Comparison of ENCODE assay signal across 8 cellular contexts in genomic region chr12:123242083-123242904, GRCh38. TPM values are rescaled to one million over a fixed set of nuclear protein-coding genes. Genes with fewer than 3 reads are reported as not detected.
DNase-seq lines count a peak whose midpoint lies in the region; ATAC-seq and TF ChIP-seq lines count a peak whose summit lies in the region.

No MANE protein-coding gene starts in this region.

- H3K27me3 ChIP-seq in esophagus muscularis mucosa (no peaks in the 10 kb centered on the region), prostate gland (replicated peaks; ENCODE audit: insufficient read depth) (no peaks in the 10 kb centered on the region), WERI-Rb-1 (ENCODE audit: insufficient read depth, low read depth, severe bottlenecking) (no peaks in the 10 kb centered on the region), tibial nerve (no peaks in the 10 kb centered on the region)

- H3K9me3 ChIP-seq in esophagus muscularis mucosa (no peaks in the 10 kb centered on the region), prostate gland (no peaks in the 10 kb centered on the region), WERI-Rb-1 (ENCODE audit: severe bottlenecking) (no peaks in the 10 kb centered on the region), tibial nerve (no peaks in the 10 kb centered on the region)

- peak overlapping the region; percentile 22 to 51 (median 38) for H3K27ac ChIP-seq in esophagus muscularis mucosa (replicated peaks in 1 of 4)
- H3K27ac ChIP-seq in prostate gland: peak overlapping the region; percentile 0 to 7
- H3K27ac ChIP-seq in WERI-Rb-1: no peak overlapping the region
- peak overlapping the region in 2 of 4 donors; percentile 18 to 32 for H3K27ac ChIP-seq in tibial nerve

- H3K4me1 ChIP-seq in esophagus muscularis mucosa (peaks cover 13 to 41% (median 32%) of the 10 kb centered on the region in 4 donors), prostate gland (replicated peaks) (peaks cover 4% of the 10 kb centered on the region), tibial nerve (peaks cover 3 to 29% (median 12%) of the 10 kb centered on the region in 4 donors)

- TF ChIP-seq EP300 in esophagus muscularis mucosa (IDR thresholded peaks at IDR 0.05) (no peak), tibial nerve (IDR thresholded peaks at IDR 0.05) (no peak)

- TF ChIP-seq CTCF in esophagus muscularis mucosa (IDR thresholded peaks at IDR 0.05): no peak
- no peak for TF ChIP-seq CTCF in prostate gland (IDR thresholded peaks at IDR 0.05)
- no peak for TF ChIP-seq CTCF in WERI-Rb-1 (IDR thresholded peaks at IDR 0.05; ENCODE audit: low read depth, low read length)
- no peak for TF ChIP-seq CTCF in tibial nerve (IDR thresholded peaks at IDR 0.05)

- TF ChIP-seq POLR2A in esophagus muscularis mucosa (IDR thresholded peaks at IDR 0.05; ENCODE audit: low read depth): no peak
- TF ChIP-seq POLR2A in prostate gland (IDR thresholded peaks at IDR 0.05): no peak
- TF ChIP-seq POLR2A in tibial nerve (IDR thresholded peaks at IDR 0.05): no peak

- intact Hi-C loops in esophagus muscularis mucosa (cut with DNase I) (no loop called here), prostate gland (cut with DNase I) (no loop called here)

- H3K36me3 ChIP-seq in esophagus muscularis mucosa (peaks cover 0 to 10% (median 4%) of the 10 kb centered on the region in 4 donors), prostate gland (no peaks in the 10 kb centered on the region), WERI-Rb-1 (peaks cover 40% of the 10 kb centered on the region), tibial nerve (peaks cover 0 to 11% (median 0%) of the 10 kb centered on the region in 3 donors)

- WGBS in esophagus muscularis mucosa: 20% methylated on average over 11 of the region's 11 CpGs
- 15% methylated on average over 11 of the region's 11 CpGs for WGBS in prostate gland
- WGBS in tibial nerve, 2 donors: 35 to 36% methylated on average over 11 of the region's 11 CpGs

- H3K4me3 ChIP-seq in esophagus muscularis mucosa (peak overlapping the region in 1 of 4 donors; percentile 3), prostate gland (no peak overlapping the region), WERI-Rb-1 (ENCODE audit: low read depth, low read length) (no peak overlapping the region), tibial nerve (no peak overlapping the region)

- DNase-seq in DMS 273 (lab: John Stamatoyannopoulos, UW; ENCODE audit: unreplicated experiment): peak; percentile 25
- no peak for DNase-seq in DMS 273 treated with DMSO at 0.1 percent for 48 hours (lab: John Stamatoyannopoulos, UW)
- DNase-seq in NCI-H345 treated with DMSO at 0.1 percent for 48 hours (lab: John Stamatoyannopoulos, UW; ENCODE audit: unreplicated experiment): peak; percentile 55
- DNase-seq in esophagus muscularis mucosa (ENCODE audit: extremely low spot score): no peak
- no peak for DNase-seq in prostate gland (ENCODE audit: low spot score)
- no peak for DNase-seq in WERI-Rb-1
- no peak for DNase-seq in tibial nerve (ENCODE audit: low spot score in 2 of 2)

- no peak for ATAC-seq in HG02852 (IDR thresholded peaks at IDR 0.05; ENCODE audit: unreplicated experiment)

RNA-seq across cellular contexts. Expression of gene MTRFR, which starts 9.1 kb away (rescaled TPM):
- total RNA-seq in esophagus muscularis mucosa (10 to 100 TPM in 1 of 4 donors, 1 to 10 TPM in 3; 7.9 to 13.7 (median 9.2) TPM), prostate gland (10 to 100 TPM; 18.3 to 26.7 TPM), tibial nerve (10 to 100 TPM; 10.0 to 13.8 (median 11.8) TPM)

RNA-seq across cellular contexts. Expression of gene MPHOSPH9, which starts 9.4 kb away (rescaled TPM):
- total RNA-seq in esophagus muscularis mucosa (10 to 100 TPM; 14.2 to 25.3 (median 15.1) TPM), prostate gland (10 to 100 TPM; 24.3 to 25.0 TPM), tibial nerve (10 to 100 TPM; 24.1 to 35.2 (median 29.6) TPM)

RNA-seq across cellular contexts. Expression of gene CDK2AP1, which starts 29.4 kb away (rescaled TPM):
- total RNA-seq in esophagus muscularis mucosa (100 to 1,000 TPM in 3 of 4 donors, 10 to 100 TPM in 1; 96.1 to 173 (median 128) TPM), prostate gland (100 to 1,000 TPM; 127 to 129 TPM), tibial nerve (10 to 100 TPM; 52.0 to 73.2 (median 66.8) TPM)

Comparison
In these comparisons a context has a peak if more than half of its experiments do, and no peak if none do; other contexts are left out.
1. DNase-seq: peak in DMS 273 (single experiment) and NCI-H345 treated with DMSO at 0.1 percent for 48 hours (single experiment); none in DMS 273 treated with DMSO at 0.1 percent for 48 hours (single experiment), esophagus muscularis mucosa (single experiment), prostate gland (single experiment), WERI-Rb-1 (single experiment) and tibial nerve (0 of 2).